ENCODE assay signal across 9 cellular contexts in genomic region chr15:95024388-95024787, GRCh38.
DNase-seq lines count a peak whose midpoint lies in the region; ATAC-seq and TF ChIP-seq lines count a peak whose summit lies in the region.
"Had no signal": no experiment of that assay in that cellular context is flagged by ENCODE, and none has a peak within 500 bp of the region (broad histone marks: within the 10 kb centered on the region; RNA-seq: fewer than 3 reads in every experiment).

No MANE protein-coding gene starts in this region.

- no peaks in the 10 kb centered on the region for H3K36me3 Mint-ChIP-seq in WTC11

- H3K4me3 ChIP-seq in BJ (ENCODE audit: low read depth, low read length): no peak overlapping the region

- DNase-seq in BJ (ENCODE audit: low read depth): no peak
- DNase-seq in HuH-7 (ENCODE audit: low spot score): peak; percentile 5
- DNase-seq in WTC11 (ENCODE audit: low spot score): no peak
- DNase-seq in kidney tubule cell (ENCODE audit: low spot score): peak; percentile 29
- DNase-seq in ureter (ENCODE audit: low spot score): no peak
- DNase-seq in activated effector memory CD4-positive, alpha-beta T cell treated with anti-CD3 and anti-CD28 coated beads, Interleukin-2, amount 50 U/mL, for 16 hours: no peak
- DNase-seq: activated T-cell treated with anti-CD3 and anti-CD28 coated beads, Interleukin-2, amount 50 U/mL, for 4 hours had no signal

- no peaks in the 10 kb centered on the region for H3K27me3 ChIP-seq in BJ (ENCODE audit: control insufficient read depth, insufficient read depth, low read length)

- no peak overlapping the region for H3K27ac Mint-ChIP-seq in WTC11

- TF ChIP-seq CTCF in BJ (IDR thresholded peaks at IDR 0.05; ENCODE audit: insufficient read depth, low read depth, low read length): peak; percentile 65
- TF ChIP-seq CTCF in WTC11 (IDR thresholded peaks at IDR 0.05): no peak; the same call in 1 of the 2 replicates

- H3K4me1 Mint-ChIP-seq in WTC11: peaks cover under 1% of the 10 kb centered on the region

- POLR2A ChIA-PET in BJ (lab: Charles Lee) (no interaction called here), WTC11 (lab: Charles Lee) (no interaction called here)

- CTCF ChIA-PET in BJ (lab: Yijun Ruan, JAX) (interaction anchor here (0.7 to 3.2 kb wide), 15 partner anchors 17 to 1439 kb away, joined by 3 to 17 read pairs (median 4); no protein-coding TSS in a partner anchor), WTC11 (lab: Charles Lee) (interaction anchor here (0.5 to 2.4 kb wide), 26 partner anchors 8 to 1012 kb away, joined by 3 to 35 read pairs (median 4); no protein-coding TSS in a partner anchor)

- H3K4me3 Mint-ChIP-seq in WTC11: no peak overlapping the region
- H3K4me3 Mint-ChIP-seq: activated T-cell treated with anti-CD3 and anti-CD28 coated beads, Interleukin-2, amount 50 U/mL, for 4 hours had no signal

- no peaks in the 10 kb centered on the region for H3K36me3 ChIP-seq in BJ (ENCODE audit: control insufficient read depth, insufficient read depth, low read length)

- ATAC-seq in WTC11: peak; percentile 65
- no peak for ATAC-seq in HG02610 (IDR thresholded peaks at IDR 0.05; ENCODE audit: unreplicated experiment)
- ATAC-seq in HG02678 (IDR thresholded peaks at IDR 0.05; ENCODE audit: unreplicated experiment): no peak
- ATAC-seq: activated T-cell treated with anti-CD3 and anti-CD28 coated beads, Interleukin-2, amount 50 U/mL, for 4 hours had no signal

- H3K27me3 Mint-ChIP-seq in WTC11 (ENCODE audit: low read depth): no peaks in the 10 kb centered on the region

- H3K9me3 Mint-ChIP-seq in WTC11: peaks cover 10% of the 10 kb centered on the region; the same call in 1 of the 2 replicates

TF ChIP-seq in WTC11, 78 proteins besides CTCF, POLR2A, EP300 and RAD21:
- TF ChIP-seq RELA (CRISPR knock-in tag; IDR thresholded peaks at IDR 0.05; ENCODE audit: borderline replicate concordance) (no peak), FOXK1 (CRISPR knock-in tag; IDR thresholded peaks at IDR 0.05) (no peak), NR3C1 (CRISPR knock-in tag; conservative IDR thresholded peaks at IDR 0.05; ENCODE audit: low read depth) (no peak), ATF3 (CRISPR knock-in tag; conservative IDR thresholded peaks at IDR 0.05) (no peak), SOX15 (CRISPR knock-in tag; IDR thresholded peaks at IDR 0.05) (no peak), TP53 (CRISPR knock-in tag; IDR thresholded peaks at IDR 0.05) (no peak), STAT6 (CRISPR knock-in tag; conservative IDR thresholded peaks at IDR 0.05; ENCODE audit: low read depth) (no peak), ZNF512 (CRISPR knock-in tag; IDR thresholded peaks at IDR 0.05; ENCODE audit: borderline replicate concordance) (no peak), TEAD1 (CRISPR knock-in tag; IDR thresholded peaks at IDR 0.05) (no peak), ZNF219 (CRISPR knock-in tag; IDR thresholded peaks at IDR 0.05; ENCODE audit: borderline replicate concordance) (no peak), ZNF317 (CRISPR knock-in tag; IDR thresholded peaks at IDR 0.05; ENCODE audit: borderline replicate concordance, low read depth) (no peak), ZNF416 (CRISPR knock-in tag; IDR thresholded peaks at IDR 0.05) (no peak), E2F4 (CRISPR knock-in tag; IDR thresholded peaks at IDR 0.05; ENCODE audit: borderline replicate concordance, low read depth) (no peak), GTF2I (CRISPR knock-in tag; conservative IDR thresholded peaks at IDR 0.05) (no peak)

Comparison
In these comparisons a context has a peak if more than half of its experiments do, and no peak if none do; other contexts are left out.
1. DNase-seq: peak in HuH-7 (single experiment) and kidney tubule cell (single experiment); none in BJ (single experiment), WTC11 (single experiment), ureter (single experiment) and activated effector memory CD4-positive, alpha-beta T cell treated with anti-CD3 and anti-CD28 coated beads, Interleukin-2, amount 50 U/mL, for 16 hours (single experiment).